In the genomic region with DNA sequence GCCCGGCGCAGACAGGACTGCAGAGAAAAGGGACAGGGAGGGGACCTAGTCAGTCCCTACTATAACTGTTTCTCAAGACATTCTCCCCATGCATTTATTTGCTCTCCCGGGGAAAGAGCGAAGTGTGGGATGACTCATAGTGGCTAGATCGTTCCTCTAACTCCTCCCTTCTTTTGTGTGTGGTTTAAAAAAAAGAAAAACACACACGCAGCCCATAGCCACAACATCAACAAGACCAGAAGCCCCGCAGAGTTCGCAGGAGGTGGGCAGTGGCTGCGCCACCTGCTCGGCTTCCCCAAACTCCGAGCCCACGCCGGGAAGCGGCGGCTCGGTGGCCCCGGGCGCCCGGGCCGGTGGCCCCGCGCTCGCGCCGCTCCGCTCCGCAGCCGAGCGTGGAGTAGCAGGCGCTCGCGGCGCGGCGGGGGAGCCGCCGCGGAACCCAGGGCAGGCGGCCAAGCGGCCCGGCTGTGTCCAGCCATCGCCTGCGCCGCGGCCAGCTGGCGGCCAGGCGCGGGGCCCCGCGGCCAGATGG, we compare ENCODE assay signal across 1 cellular context.
TF ChIP-seq lines count a peak whose summit lies in the region.

No MANE protein-coding gene starts in this region.

TF ChIP-seq in HEK293, 187 proteins besides CTCF, POLR2A, EP300 and RAD21 (continued from another document):
- TF ChIP-seq ZNF394 (tag by site-specific recombination; IDR thresholded peaks at IDR 0.05; ENCODE audit: borderline replicate concordance): no peak; the same call in 1 of the 2 replicates
- TF ChIP-seq, protein P1, sequence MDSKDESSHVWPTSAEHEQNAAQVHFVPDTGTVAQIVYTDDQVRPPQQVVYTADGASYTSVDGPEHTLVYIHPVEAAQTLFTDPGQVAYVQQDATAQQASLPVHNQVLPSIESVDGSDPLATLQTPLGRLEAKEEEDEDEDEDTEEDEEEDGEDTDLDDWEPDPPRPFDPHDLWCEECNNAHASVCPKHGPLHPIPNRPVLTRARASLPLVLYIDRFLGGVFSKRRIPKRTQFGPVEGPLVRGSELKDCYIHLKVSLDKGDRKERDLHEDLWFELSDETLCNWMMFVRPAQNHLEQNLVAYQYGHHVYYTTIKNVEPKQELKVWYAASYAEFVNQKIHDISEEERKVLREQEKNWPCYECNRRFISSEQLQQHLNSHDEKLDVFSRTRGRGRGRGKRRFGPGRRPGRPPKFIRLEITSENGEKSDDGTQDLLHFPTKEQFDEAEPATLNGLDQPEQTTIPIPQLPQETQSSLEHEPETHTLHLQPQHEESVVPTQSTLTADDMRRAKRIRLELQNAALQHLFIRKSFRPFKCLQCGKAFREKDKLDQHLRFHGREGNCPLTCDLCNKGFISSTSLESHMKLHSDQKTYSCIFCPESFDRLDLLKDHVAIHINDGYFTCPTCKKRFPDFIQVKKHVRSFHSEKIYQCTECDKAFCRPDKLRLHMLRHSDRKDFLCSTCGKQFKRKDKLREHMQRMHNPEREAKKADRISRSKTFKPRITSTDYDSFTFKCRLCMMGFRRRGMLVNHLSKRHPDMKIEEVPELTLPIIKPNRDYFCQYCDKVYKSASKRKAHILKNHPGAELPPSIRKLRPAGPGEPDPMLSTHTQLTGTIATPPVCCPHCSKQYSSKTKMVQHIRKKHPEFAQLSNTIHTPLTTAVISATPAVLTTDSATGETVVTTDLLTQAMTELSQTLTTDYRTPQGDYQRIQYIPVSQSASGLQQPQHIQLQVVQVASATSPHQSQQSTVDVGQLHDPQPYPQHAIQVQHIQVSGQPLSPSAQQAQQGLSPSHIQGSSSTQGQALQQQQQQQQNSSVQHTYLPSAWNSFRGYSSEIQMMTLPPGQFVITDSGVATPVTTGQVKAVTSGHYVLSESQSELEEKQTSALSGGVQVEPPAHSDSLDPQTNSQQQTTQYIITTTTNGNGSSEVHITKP (tag by site-specific recombination; IDR thresholded peaks at IDR 0.05): peak; percentile 22; the same call in 1 of the 2 replicates
- TF ChIP-seq ZNF629 (tag by site-specific recombination; IDR thresholded peaks at IDR 0.05): peak; percentile 35; the same call in 1 of the 2 replicates
- TF ChIP-seq ZNF670 (tag by site-specific recombination; IDR thresholded peaks at IDR 0.05; ENCODE audit: low read depth): no peak
- no peak for TF ChIP-seq ZSCAN16 (tag by site-specific recombination; IDR thresholded peaks at IDR 0.05)
- TF ChIP-seq, protein P2, sequence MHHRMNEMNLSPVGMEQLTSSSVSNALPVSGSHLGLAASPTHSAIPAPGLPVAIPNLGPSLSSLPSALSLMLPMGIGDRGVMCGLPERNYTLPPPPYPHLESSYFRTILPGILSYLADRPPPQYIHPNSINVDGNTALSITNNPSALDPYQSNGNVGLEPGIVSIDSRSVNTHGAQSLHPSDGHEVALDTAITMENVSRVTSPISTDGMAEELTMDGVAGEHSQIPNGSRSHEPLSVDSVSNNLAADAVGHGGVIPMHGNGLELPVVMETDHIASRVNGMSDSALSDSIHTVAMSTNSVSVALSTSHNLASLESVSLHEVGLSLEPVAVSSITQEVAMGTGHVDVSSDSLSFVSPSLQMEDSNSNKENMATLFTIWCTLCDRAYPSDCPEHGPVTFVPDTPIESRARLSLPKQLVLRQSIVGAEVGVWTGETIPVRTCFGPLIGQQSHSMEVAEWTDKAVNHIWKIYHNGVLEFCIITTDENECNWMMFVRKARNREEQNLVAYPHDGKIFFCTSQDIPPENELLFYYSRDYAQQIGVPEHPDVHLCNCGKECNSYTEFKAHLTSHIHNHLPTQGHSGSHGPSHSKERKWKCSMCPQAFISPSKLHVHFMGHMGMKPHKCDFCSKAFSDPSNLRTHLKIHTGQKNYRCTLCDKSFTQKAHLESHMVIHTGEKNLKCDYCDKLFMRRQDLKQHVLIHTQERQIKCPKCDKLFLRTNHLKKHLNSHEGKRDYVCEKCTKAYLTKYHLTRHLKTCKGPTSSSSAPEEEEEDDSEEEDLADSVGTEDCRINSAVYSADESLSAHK (tag by site-specific recombination; IDR thresholded peaks at IDR 0.05): peak; percentile 96
- TF ChIP-seq GLIS1 (tag by site-specific recombination; IDR thresholded peaks at IDR 0.05): peak; percentile 42
- peak; percentile 71 for TF ChIP-seq ZIC2 (tag by site-specific recombination; IDR thresholded peaks at IDR 0.05)
- TF ChIP-seq, protein P3, sequence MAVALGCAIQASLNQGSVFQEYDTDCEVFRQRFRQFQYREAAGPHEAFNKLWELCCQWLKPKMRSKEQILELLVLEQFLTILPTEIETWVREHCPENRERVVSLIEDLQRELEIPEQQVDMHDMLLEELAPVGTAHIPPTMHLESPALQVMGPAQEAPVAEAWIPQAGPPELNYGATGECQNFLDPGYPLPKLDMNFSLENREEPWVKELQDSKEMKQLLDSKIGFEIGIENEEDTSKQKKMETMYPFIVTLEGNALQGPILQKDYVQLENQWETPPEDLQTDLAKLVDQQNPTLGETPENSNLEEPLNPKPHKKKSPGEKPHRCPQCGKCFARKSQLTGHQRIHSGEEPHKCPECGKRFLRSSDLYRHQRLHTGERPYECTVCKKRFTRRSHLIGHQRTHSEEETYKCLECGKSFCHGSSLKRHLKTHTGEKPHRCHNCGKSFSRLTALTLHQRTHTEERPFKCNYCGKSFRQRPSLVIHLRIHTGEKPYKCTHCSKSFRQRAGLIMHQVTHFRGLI (tag by site-specific recombination; IDR thresholded peaks at IDR 0.05): 0 out of 2 replicates have a peak, but pooled peaks have one; percentile 20
- TF ChIP-seq ZBTB20 (tag by site-specific recombination; IDR thresholded peaks at IDR 0.05): peak; percentile 21; the same call in 1 of the 2 replicates
- TF ChIP-seq, protein P4, sequence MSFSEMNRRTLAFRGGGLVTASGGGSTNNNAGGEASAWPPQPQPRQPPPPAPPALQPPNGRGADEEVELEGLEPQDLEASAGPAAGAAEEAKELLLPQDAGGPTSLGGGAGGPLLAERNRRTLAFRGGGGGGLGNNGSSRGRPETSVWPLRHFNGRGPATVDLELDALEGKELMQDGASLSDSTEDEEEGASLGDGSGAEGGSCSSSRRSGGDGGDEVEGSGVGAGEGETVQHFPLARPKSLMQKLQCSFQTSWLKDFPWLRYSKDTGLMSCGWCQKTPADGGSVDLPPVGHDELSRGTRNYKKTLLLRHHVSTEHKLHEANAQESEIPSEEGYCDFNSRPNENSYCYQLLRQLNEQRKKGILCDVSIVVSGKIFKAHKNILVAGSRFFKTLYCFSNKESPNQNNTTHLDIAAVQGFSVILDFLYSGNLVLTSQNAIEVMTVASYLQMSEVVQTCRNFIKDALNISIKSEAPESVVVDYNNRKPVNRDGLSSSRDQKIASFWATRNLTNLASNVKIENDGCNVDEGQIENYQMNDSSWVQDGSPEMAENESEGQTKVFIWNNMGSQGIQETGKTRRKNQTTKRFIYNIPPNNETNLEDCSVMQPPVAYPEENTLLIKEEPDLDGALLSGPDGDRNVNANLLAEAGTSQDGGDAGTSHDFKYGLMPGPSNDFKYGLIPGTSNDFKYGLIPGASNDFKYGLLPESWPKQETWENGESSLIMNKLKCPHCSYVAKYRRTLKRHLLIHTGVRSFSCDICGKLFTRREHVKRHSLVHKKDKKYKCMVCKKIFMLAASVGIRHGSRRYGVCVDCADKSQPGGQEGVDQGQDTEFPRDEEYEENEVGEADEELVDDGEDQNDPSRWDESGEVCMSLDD (tag by site-specific recombination; IDR thresholded peaks at IDR 0.05): no peak
- 0 out of 2 replicates have a peak, but pooled peaks have one; percentile 37 for TF ChIP-seq ZNF335 (tag by site-specific recombination; conservative IDR thresholded peaks at IDR 0.05)
- TF ChIP-seq ZBTB7A (tag by site-specific recombination; IDR thresholded peaks at IDR 0.05; ENCODE audit: low read depth): no peak
- no peak for TF ChIP-seq RBAK (tag by site-specific recombination; IDR thresholded peaks at IDR 0.05)
- TF ChIP-seq ZNF664 (tag by site-specific recombination; IDR thresholded peaks at IDR 0.05): no peak
- peak; percentile 47; the same call in 1 of the 2 replicates for TF ChIP-seq SP7 (tag by site-specific recombination; IDR thresholded peaks at IDR 0.05)
- TF ChIP-seq ZNF202 (tag by site-specific recombination; IDR thresholded peaks at IDR 0.05; ENCODE audit: borderline replicate concordance): no peak
- TF ChIP-seq ZNF521 (tag by site-specific recombination; IDR thresholded peaks at IDR 0.05): no peak
- 0 out of 2 replicates have a peak, but pooled peaks have one; percentile 44 for TF ChIP-seq IKZF3 (tag by site-specific recombination; IDR thresholded peaks at IDR 0.05)
- TF ChIP-seq, protein P5, sequence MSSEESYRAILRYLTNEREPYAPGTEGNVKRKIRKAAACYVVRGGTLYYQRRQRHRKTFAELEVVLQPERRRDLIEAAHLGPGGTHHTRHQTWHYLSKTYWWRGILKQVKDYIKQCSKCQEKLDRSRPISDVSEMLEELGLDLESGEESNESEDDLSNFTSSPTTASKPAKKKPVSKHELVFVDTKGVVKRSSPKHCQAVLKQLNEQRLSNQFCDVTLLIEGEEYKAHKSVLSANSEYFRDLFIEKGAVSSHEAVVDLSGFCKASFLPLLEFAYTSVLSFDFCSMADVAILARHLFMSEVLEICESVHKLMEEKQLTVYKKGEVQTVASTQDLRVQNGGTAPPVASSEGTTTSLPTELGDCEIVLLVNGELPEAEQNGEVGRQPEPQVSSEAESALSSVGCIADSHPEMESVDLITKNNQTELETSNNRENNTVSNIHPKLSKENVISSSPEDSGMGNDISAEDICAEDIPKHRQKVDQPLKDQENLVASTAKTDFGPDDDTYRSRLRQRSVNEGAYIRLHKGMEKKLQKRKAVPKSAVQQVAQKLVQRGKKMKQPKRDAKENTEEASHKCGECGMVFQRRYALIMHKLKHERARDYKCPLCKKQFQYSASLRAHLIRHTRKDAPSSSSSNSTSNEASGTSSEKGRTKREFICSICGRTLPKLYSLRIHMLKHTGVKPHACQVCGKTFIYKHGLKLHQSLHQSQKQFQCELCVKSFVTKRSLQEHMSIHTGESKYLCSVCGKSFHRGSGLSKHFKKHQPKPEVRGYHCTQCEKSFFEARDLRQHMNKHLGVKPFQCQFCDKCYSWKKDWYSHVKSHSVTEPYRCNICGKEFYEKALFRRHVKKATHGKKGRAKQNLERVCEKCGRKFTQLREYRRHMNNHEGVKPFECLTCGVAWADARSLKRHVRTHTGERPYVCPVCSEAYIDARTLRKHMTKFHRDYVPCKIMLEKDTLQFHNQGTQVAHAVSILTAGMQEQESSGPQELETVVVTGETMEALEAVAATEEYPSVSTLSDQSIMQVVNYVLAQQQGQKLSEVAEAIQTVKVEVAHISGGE (tag by site-specific recombination; conservative IDR thresholded peaks at IDR 0.05; ENCODE audit: low read depth): no peak
